In genomic region chr2:217958206-217958888, GRCh38 we compare ENCODE assay signal across 15 cellular contexts. TPM values are rescaled to one million over a fixed set of nuclear protein-coding genes. Genes with fewer than 3 reads are reported as not detected.
"Had no signal": no experiment of that assay in that cellular context is flagged by ENCODE, and none has a peak within 500 bp of the region (broad histone marks: within the 10 kb centered on the region; RNA-seq: fewer than 3 reads in every experiment).

No MANE protein-coding gene starts in this region.

- ATAC-seq: activated CD4-positive, alpha-beta T cell treated with anti-CD3 and anti-CD28 coated beads for 36 hours; foreskin keratinocyte; left ventricle myocardium superior; naive thymus-derived CD4-positive, alpha-beta T cell; psoas muscle; T-cell had no signal

- H3K36me3 ChIP-seq: WERI-Rb-1 had no signal

- H3K4me3 ChIP-seq: dorsolateral prefrontal cortex, psoas muscle had no signal

- H3K27ac ChIP-seq: foreskin keratinocyte, psoas muscle, WERI-Rb-1 had no signal

- H3K4me1 ChIP-seq: foreskin keratinocyte had no signal

- DNase-seq: activated CD4-positive, alpha-beta memory T cell treated with anti-CD3 and anti-CD28 coated beads, Interleukin-2, amount 10 ng/mL, durations not matched to agents 7 days and 5 days; activated CD4-positive, alpha-beta T cell treated with anti-CD3 and anti-CD28 coated beads for 36 hours; activated T-cell treated with anti-CD3 and anti-CD28 coated beads, Interleukin-2, amount 50 U/mL, for 48 hours; aorta; foreskin keratinocyte; islet precursor cell; left ventricle myocardium superior; midbrain; naive thymus-derived CD4-positive, alpha-beta T cell; nucleus accumbens; psoas muscle; T-cell; trophoblast cell; WERI-Rb-1 had no signal

- H3K9me3 ChIP-seq: psoas muscle had no signal

RNA-seq across cellular contexts. Expression of gene TNS1, which starts 44.4 kb away (rescaled TPM):
- polyA plus RNA-seq: naive thymus-derived CD4-positive, alpha-beta T cell had no signal
